8 cellular contexts compared by ENCODE assay signal in the genomic region with DNA sequence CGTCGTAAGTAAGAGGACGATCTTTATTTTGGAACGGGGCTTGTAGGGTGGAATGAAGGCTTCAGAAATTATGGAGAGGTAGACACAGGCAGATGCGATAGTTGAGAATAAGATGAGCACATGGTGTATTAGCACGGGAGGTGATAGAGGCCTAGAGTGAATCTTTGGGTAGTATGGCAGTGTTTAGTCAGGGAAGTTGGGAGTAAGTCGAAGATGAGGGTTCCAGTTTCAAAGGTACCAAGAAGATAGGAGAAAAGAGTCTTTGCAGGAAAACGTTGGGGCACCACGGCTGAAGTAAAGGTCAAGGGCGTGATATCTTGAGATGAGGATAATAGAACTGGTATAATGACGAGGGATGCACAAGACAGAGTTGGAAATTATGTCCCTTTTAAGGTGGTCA. TPM values are rescaled to one million over a fixed set of nuclear protein-coding genes. Genes with fewer than 3 reads are reported as not detected.
DNase-seq lines count a peak whose midpoint lies in the region; ATAC-seq and TF ChIP-seq lines count a peak whose summit lies in the region.

No MANE protein-coding gene starts in this region.

- peaks cover 35% of the 10 kb centered on the region for H3K4me1 Mint-ChIP-seq in activated CD4-positive, alpha-beta T cell treated with anti-CD3 and anti-CD28 coated beads, Interleukin-2, amount 10 ng/mL, durations not matched to agents 7 days and 5 days
- peaks cover 39% of the 10 kb centered on the region for H3K4me1 Mint-ChIP-seq in activated CD4-positive, alpha-beta memory T cell treated with anti-CD3 and anti-CD28 coated beads for 36 hours (ENCODE audit: low read depth)

- H3K4me3 Mint-ChIP-seq in activated CD4-positive, alpha-beta T cell treated with anti-CD3 and anti-CD28 coated beads, Interleukin-2, amount 10 ng/mL, durations not matched to agents 7 days and 5 days: peak overlapping the region; percentile 100
- H3K4me3 Mint-ChIP-seq in activated CD4-positive, alpha-beta memory T cell treated with anti-CD3 and anti-CD28 coated beads for 36 hours: peak overlapping the region; percentile 100

- H3K4me1 ChIP-seq in iPS-20b (ENCODE audit: insufficient read depth, low read length) (0 out of 2 replicates have a peak, but pooled peaks cover 5% of the 10 kb centered on the region), thoracic aorta (ENCODE audit: control insufficient read depth in 1 of 2, low read depth in 2 of 2) (peaks cover 16 to 17% of the 10 kb centered on the region in 2 donors)

- H3K36me3 ChIP-seq in iPS-20b (ENCODE audit: insufficient read depth, low read depth, low read length) (peaks cover 28% of the 10 kb centered on the region), thoracic aorta (no peaks in the 10 kb centered on the region)

- H3K9me3 Mint-ChIP-seq in activated CD4-positive, alpha-beta T cell treated with anti-CD3 and anti-CD28 coated beads, Interleukin-2, amount 10 ng/mL, durations not matched to agents 7 days and 5 days: no peaks in the 10 kb centered on the region
- H3K9me3 Mint-ChIP-seq in activated CD4-positive, alpha-beta memory T cell treated with anti-CD3 and anti-CD28 coated beads for 36 hours: no peaks in the 10 kb centered on the region

- TF ChIP-seq CTCF in thoracic aorta (IDR thresholded peaks at IDR 0.05): no peak

- peaks cover 29% of the 10 kb centered on the region for H3K36me3 Mint-ChIP-seq in activated CD4-positive, alpha-beta T cell treated with anti-CD3 and anti-CD28 coated beads, Interleukin-2, amount 10 ng/mL, durations not matched to agents 7 days and 5 days (ENCODE audit: low read depth)
- H3K36me3 Mint-ChIP-seq in activated CD4-positive, alpha-beta memory T cell treated with anti-CD3 and anti-CD28 coated beads for 36 hours: peaks cover 24% of the 10 kb centered on the region

- CTCF ChIA-PET in activated CD4-positive, alpha-beta T cell treated with anti-CD3 and anti-CD28 coated beads, Interleukin-2, amount 10 ng/mL, durations not matched to agents 7 days and 5 days (lab: Charles Lee): no interaction called here
- CTCF ChIA-PET in activated CD4-positive, alpha-beta memory T cell treated with anti-CD3 and anti-CD28 coated beads for 36 hours (lab: Charles Lee): no interaction called here

- H3K9me3 ChIP-seq in iPS-20b (ENCODE audit: insufficient read depth, low read depth, low read length) (no peaks in the 10 kb centered on the region), thoracic aorta (no peaks in the 10 kb centered on the region)

- H3K27ac ChIP-seq in iPS-20b (ENCODE audit: low read length) (no peak overlapping the region), thoracic aorta (peak overlapping the region; percentile 46 to 52)

- peak overlapping the region; percentile 86 for H3K9ac ChIP-seq in iPS-20b (ENCODE audit: low read depth, low read length)

- H3K4me3 ChIP-seq in iPS-20b (ENCODE audit: low read length) (peak overlapping the region; percentile 100), thoracic aorta (peak overlapping the region; percentile 84)

- no peak for ATAC-seq in thoracic aorta (ENCODE audit: insufficient number of reproducible peaks, low FRiP score, low read depth)

- DNase-seq in activated CD4-positive, alpha-beta T cell treated with anti-CD3 and anti-CD28 coated beads, Interleukin-2, amount 10 ng/mL, durations not matched to agents 7 days and 5 days: no peak
- DNase-seq in activated CD4-positive, alpha-beta T cell treated with anti-CD3 and anti-CD28 coated beads, Interleukin-2, amount 50 U/mL, for 4 hours: no peak
- no peak for DNase-seq in activated CD4-positive, alpha-beta memory T cell treated with anti-CD3 and anti-CD28 coated beads for 36 hours
- no peak for DNase-seq in thoracic aorta (ENCODE audit: low spot score)
- DNase-seq in NCI-H2196 treated with DMSO at 0.1 percent for 48 hours (lab: John Stamatoyannopoulos, UW; ENCODE audit: unreplicated experiment): no peak
- DNase-seq in DMS114 treated with DMSO at 0.1 percent for 48 hours (lab: John Stamatoyannopoulos, UW; ENCODE audit: unreplicated experiment): no peak
- DNase-seq in MV-4-11 (lab: John Stamatoyannopoulos, UW): no peak

- H3K27me3 ChIP-seq in iPS-20b (ENCODE audit: insufficient read depth, low read length): peaks cover 20% of the 10 kb centered on the region; the same call in 1 of the 2 replicates
- no peaks in the 10 kb centered on the region for H3K27me3 ChIP-seq in thoracic aorta (replicated peaks; ENCODE audit: insufficient read depth)

- H3K27me3 Mint-ChIP-seq in activated CD4-positive, alpha-beta T cell treated with anti-CD3 and anti-CD28 coated beads, Interleukin-2, amount 10 ng/mL, durations not matched to agents 7 days and 5 days: peaks cover 4% of the 10 kb centered on the region
- no peaks in the 10 kb centered on the region for H3K27me3 Mint-ChIP-seq in activated CD4-positive, alpha-beta memory T cell treated with anti-CD3 and anti-CD28 coated beads for 36 hours

- POLR2A ChIA-PET in activated CD4-positive, alpha-beta T cell treated with anti-CD3 and anti-CD28 coated beads, Interleukin-2, amount 10 ng/mL, durations not matched to agents 7 days and 5 days (lab: Charles Lee): no interaction called here
- POLR2A ChIA-PET in activated CD4-positive, alpha-beta memory T cell treated with anti-CD3 and anti-CD28 coated beads for 36 hours (lab: Charles Lee): interaction anchor here (1.4 kb wide), 1 partner anchor 20 kb away, joined by 7 read pairs; no protein-coding TSS in a partner anchor

- intact Hi-C loops in activated CD4-positive, alpha-beta memory T cell treated with anti-CD3 and anti-CD28 coated beads for 36 hours (cut with micrococcal nuclease): loop anchor here (1.0 kb wide), 3 partner anchors 8 to 28 kb away; no protein-coding TSS in a partner anchor

- H3K27ac Mint-ChIP-seq in activated CD4-positive, alpha-beta T cell treated with anti-CD3 and anti-CD28 coated beads, Interleukin-2, amount 10 ng/mL, durations not matched to agents 7 days and 5 days: peak overlapping the region; percentile 100
- peak overlapping the region; percentile 97 for H3K27ac Mint-ChIP-seq in activated CD4-positive, alpha-beta memory T cell treated with anti-CD3 and anti-CD28 coated beads for 36 hours

RNA-seq across cellular contexts. Expression of a gene that starts 0.7 kb away (rescaled TPM):
- 10 to 100 TPM; 42.5 to 45.1 TPM for total RNA-seq in activated CD4-positive, alpha-beta T cell treated with anti-CD3 and anti-CD28 coated beads, Interleukin-2, amount 10 ng/mL, durations not matched to agents 7 days and 5 days
- total RNA-seq in activated CD4-positive, alpha-beta memory T cell treated with anti-CD3 and anti-CD28 coated beads for 36 hours: 10 to 100 TPM; 46.8 to 49.5 TPM
- 10 to 100 TPM; 51.2 to 72.1 TPM for total RNA-seq in thoracic aorta
